In genomic region chr15:78414608-78415250, GRCh38 we compare ENCODE assay signal across 12 cellular contexts.
"Had no signal": no experiment of that assay in that cellular context is flagged by ENCODE, and none has a peak within 500 bp of the region (broad histone marks: within the 10 kb centered on the region; RNA-seq: fewer than 3 reads in every experiment).

No MANE protein-coding gene starts in this region.

- H3K27me3 ChIP-seq: left lung, vagina had no signal

- H3K36me3 ChIP-seq: gastroesophageal sphincter, left lung, tibial artery, vagina had no signal

- H3K27ac ChIP-seq: gastroesophageal sphincter, left lung, tibial artery, vagina had no signal

- DNase-seq: activated naive CD4-positive, alpha-beta T cell treated with Interleukin-2 at 50 U/mL for 16 hours; activated T-cell treated with anti-CD3 and anti-CD28 coated beads for 4 hours; cerebellar nuclear complex; endodermal cell; erythroblast; left lung; stimulated activated CD4-positive, alpha-beta T cell treated with anti-CD3 and anti-CD28 coated beads, Interleukin-15, amount 100 ng/mL, for 24 hours; stimulated activated CD4-positive, alpha-beta T cell treated with anti-CD3 and anti-CD28 coated beads, Interleukin-4, amount 100 ng/mL, for 1 hour; stimulated activated naive B cell treated with anti-CD40 and anti-IgM and Interleukin-4, amounts not matched to agents 10 μg/mL and 1 μg/mL and 100 μg/mL, for 72 hours; tibial artery had no signal

- H3K4me3 ChIP-seq: gastroesophageal sphincter, left lung, tibial artery, vagina had no signal

- H3K4me1 ChIP-seq: gastroesophageal sphincter, left lung, tibial artery, vagina had no signal

- H3K9me3 ChIP-seq: gastroesophageal sphincter, left lung, tibial artery, vagina had no signal
